ENCODE assay signal across 27 cellular contexts in the genomic region with DNA sequence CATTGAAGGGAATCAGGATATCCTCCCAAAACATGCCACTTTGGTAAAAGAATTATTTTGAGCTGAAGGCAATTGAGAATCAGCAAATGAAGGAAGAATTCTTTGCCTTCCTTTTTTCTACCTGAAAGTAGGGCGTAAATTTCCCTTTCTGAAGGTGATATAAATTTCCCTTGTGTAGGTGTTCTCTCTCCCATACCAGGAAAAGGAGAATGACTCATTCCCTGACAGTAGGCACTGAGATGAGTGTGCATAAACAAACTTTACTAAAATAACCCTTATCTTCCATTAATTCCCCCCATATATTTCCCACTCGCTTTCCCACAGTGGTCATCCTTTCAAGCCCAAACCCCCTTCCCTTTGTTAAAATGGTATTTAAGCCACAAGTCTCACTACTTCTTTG.
A peak's percentile ranks its signal among the peaks of the same experiment; 100 is the strongest.
DNase-seq lines count a peak whose midpoint lies in the region; ATAC-seq, FAIRE-seq and TF ChIP-seq lines count a peak whose summit lies in the region.
"Had no signal": no experiment of that assay in that cellular context is flagged by ENCODE, and none has a peak within 500 bp of the region (broad histone marks: within the 10 kb centered on the region; RNA-seq: fewer than 3 reads in every experiment).

No MANE protein-coding gene starts in this region.

- no peak overlapping the region for H3K4me3 ChIP-seq in HEK293 (ENCODE audit: low read depth, low read length)
- no peak overlapping the region for H3K4me3 ChIP-seq in bronchial epithelial cell (ENCODE audit: low read depth, low read length)
- H3K4me3 ChIP-seq in adrenal gland = no peak overlapping the region
- H3K4me3 ChIP-seq: BLaER1 treated with 17β-estradiol and CSF1 and Interleukin-3, amounts not matched to agents 10 nM and 100 nM; GM23338; Peyer's patch had no signal

- no peak for TF ChIP-seq POLR2A in adrenal gland (IDR thresholded peaks at IDR 0.05)

- H3K27me3 ChIP-seq in bronchial epithelial cell (ENCODE audit: control insufficient read depth, insufficient read depth, low read length) (no peaks in the 10 kb centered on the region), adrenal gland (no peaks in the 10 kb centered on the region)
- H3K27me3 ChIP-seq: BLaER1 treated with 17β-estradiol and CSF1 and Interleukin-3, amounts not matched to agents 10 nM and 100 nM; Peyer's patch had no signal

- no peak for TF ChIP-seq CTCF in HEK293 (tag by site-specific recombination; IDR thresholded peaks at IDR 0.05)
- no peak for TF ChIP-seq CTCF in bronchial epithelial cell (IDR thresholded peaks at IDR 0.05; ENCODE audit: insufficient read depth, low read length, severe bottlenecking)
- no peak for TF ChIP-seq CTCF in adrenal gland (IDR thresholded peaks at IDR 0.05)

- ATAC-seq in HG02678 (IDR thresholded peaks at IDR 0.05; ENCODE audit: unreplicated experiment) = no peak
- ATAC-seq: GM23338 had no signal

- in situ Hi-C loops in Caki2 (cut with HindIII; ENCODE audit: low pct_unique_long_range_greater_than_20kb, low sequenced_read_pairs) = no loop called here

- no peaks in the 10 kb centered on the region for H3K36me3 ChIP-seq in HEK293 (ENCODE audit: control insufficient read depth in 2 of 2, insufficient read depth in 1 of 2, low read length in 2 of 2)
- no peaks in the 10 kb centered on the region for H3K36me3 ChIP-seq in bronchial epithelial cell (ENCODE audit: control insufficient read depth, insufficient read depth, low read length)
- H3K36me3 ChIP-seq in adrenal gland (replicated peaks in 1 of 2) = no peaks in the 10 kb centered on the region
- H3K36me3 ChIP-seq: BLaER1 treated with 17β-estradiol and CSF1 and Interleukin-3, amounts not matched to agents 10 nM and 100 nM; Peyer's patch had no signal

- WGBS in adrenal gland, 4 donors = 43 to 94% (median 83%) methylated on average over 2 of the region's 2 CpGs

- intact Hi-C loops in adrenal gland (cut with DNase I) = no loop called here

- DNase-seq in Caki2 (ENCODE audit: low read depth) (peak; percentile 7), bronchial epithelial cell (ENCODE audit: low read depth) (peak; percentile 17), kidney tubule cell (ENCODE audit: low spot score) (peak; percentile 22), adrenal gland (no peak), OCI-M1 (lab: John Stamatoyannopoulos, UW) (no peak)
- DNase-seq: AML-193; CD4-positive, alpha-beta T cell; COR-L47; DMS 273 treated with DMSO at 0.1 percent for 48 hours; H9; NCI-H1048; NCI-H1417 treated with DMSO at 0.1 percent for 48 hours; NCI-H1694 treated with DMSO at 0.1 percent for 48 hours; NCI-H2081; NCI-H2171; NCI-H226; NCI-H510A; NCI-H69; Peyer's patch; SK-N-SH; SW 1271 had no signal

- H3K27ac ChIP-seq in HEK293 (ENCODE audit: extremely low read depth, low read depth, low read length) = no peak overlapping the region
- no peak overlapping the region for H3K27ac ChIP-seq in adrenal gland
- H3K27ac ChIP-seq: BLaER1 treated with 17β-estradiol and CSF1 and Interleukin-3, amounts not matched to agents 10 nM and 100 nM; KMS-11; Peyer's patch had no signal

- POLR2A ChIA-PET in HEK293 (lab: Yijun Ruan, JAX) = no interaction called here

- H3K9me3 ChIP-seq in HEK293 (ENCODE audit: control insufficient read depth, insufficient read depth, low read depth, low read length) (no peaks in the 10 kb centered on the region), adrenal gland (replicated peaks in 1 of 3) (no peaks in the 10 kb centered on the region)
- H3K9me3 ChIP-seq: BLaER1 treated with 17β-estradiol and CSF1 and Interleukin-3, amounts not matched to agents 10 nM and 100 nM; Peyer's patch; SK-N-SH had no signal

- CTCF ChIA-PET in HEK293 (lab: Yijun Ruan, JAX) = no interaction called here

- FAIRE-seq in bronchial epithelial cell (lab: Jason Lieb, UNC) = no peak
- FAIRE-seq: A204.1 had no signal

- H3K4me1 ChIP-seq in HEK293 (ENCODE audit: control insufficient read depth, insufficient read depth, low read length) (no peaks in the 10 kb centered on the region), adrenal gland (replicated peaks in 1 of 2) (no peaks in the 10 kb centered on the region)
- H3K4me1 ChIP-seq: BLaER1 treated with 17β-estradiol and CSF1 and Interleukin-3, amounts not matched to agents 10 nM and 100 nM; Peyer's patch had no signal

TF ChIP-seq in HEK293, 187 proteins besides CTCF, POLR2A, EP300 and RAD21:
- TF ChIP-seq SETDB1 (IDR thresholded peaks at IDR 0.05; ENCODE audit: insufficient read length, low read length) (no peak), ZNF157 (tag by site-specific recombination; IDR thresholded peaks at IDR 0.05) (no peak), PRDM1 (tag by site-specific recombination; IDR thresholded peaks at IDR 0.05) (0 out of 2 replicates have a peak, but pooled peaks have one; percentile 11)
- TF ChIP-seq, protein P1, sequence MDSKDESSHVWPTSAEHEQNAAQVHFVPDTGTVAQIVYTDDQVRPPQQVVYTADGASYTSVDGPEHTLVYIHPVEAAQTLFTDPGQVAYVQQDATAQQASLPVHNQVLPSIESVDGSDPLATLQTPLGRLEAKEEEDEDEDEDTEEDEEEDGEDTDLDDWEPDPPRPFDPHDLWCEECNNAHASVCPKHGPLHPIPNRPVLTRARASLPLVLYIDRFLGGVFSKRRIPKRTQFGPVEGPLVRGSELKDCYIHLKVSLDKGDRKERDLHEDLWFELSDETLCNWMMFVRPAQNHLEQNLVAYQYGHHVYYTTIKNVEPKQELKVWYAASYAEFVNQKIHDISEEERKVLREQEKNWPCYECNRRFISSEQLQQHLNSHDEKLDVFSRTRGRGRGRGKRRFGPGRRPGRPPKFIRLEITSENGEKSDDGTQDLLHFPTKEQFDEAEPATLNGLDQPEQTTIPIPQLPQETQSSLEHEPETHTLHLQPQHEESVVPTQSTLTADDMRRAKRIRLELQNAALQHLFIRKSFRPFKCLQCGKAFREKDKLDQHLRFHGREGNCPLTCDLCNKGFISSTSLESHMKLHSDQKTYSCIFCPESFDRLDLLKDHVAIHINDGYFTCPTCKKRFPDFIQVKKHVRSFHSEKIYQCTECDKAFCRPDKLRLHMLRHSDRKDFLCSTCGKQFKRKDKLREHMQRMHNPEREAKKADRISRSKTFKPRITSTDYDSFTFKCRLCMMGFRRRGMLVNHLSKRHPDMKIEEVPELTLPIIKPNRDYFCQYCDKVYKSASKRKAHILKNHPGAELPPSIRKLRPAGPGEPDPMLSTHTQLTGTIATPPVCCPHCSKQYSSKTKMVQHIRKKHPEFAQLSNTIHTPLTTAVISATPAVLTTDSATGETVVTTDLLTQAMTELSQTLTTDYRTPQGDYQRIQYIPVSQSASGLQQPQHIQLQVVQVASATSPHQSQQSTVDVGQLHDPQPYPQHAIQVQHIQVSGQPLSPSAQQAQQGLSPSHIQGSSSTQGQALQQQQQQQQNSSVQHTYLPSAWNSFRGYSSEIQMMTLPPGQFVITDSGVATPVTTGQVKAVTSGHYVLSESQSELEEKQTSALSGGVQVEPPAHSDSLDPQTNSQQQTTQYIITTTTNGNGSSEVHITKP (tag by site-specific recombination; IDR thresholded peaks at IDR 0.05) = no peak
- TF ChIP-seq, protein P2, sequence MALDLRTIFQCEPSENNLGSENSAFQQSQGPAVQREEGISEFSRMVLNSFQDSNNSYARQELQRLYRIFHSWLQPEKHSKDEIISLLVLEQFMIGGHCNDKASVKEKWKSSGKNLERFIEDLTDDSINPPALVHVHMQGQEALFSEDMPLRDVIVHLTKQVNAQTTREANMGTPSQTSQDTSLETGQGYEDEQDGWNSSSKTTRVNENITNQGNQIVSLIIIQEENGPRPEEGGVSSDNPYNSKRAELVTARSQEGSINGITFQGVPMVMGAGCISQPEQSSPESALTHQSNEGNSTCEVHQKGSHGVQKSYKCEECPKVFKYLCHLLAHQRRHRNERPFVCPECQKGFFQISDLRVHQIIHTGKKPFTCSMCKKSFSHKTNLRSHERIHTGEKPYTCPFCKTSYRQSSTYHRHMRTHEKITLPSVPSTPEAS (tag by site-specific recombination; IDR thresholded peaks at IDR 0.05) = no peak

Comparison
In these comparisons a context has a peak if more than half of its experiments do, and no peak if none do; other contexts are left out.
1. DNase-seq: peak in Caki2 (single experiment), bronchial epithelial cell (single experiment) and kidney tubule cell (single experiment); none in adrenal gland (0 of 7) and OCI-M1 (single experiment).